9 cellular contexts compared by ENCODE assay signal in genomic region chr3:18127181-18127863, GRCh38.
DNase-seq lines count a peak whose midpoint lies in the region; ATAC-seq and TF ChIP-seq lines count a peak whose summit lies in the region.
"Had no signal": no experiment of that assay in that cellular context is flagged by ENCODE, and none has a peak within 500 bp of the region (broad histone marks: within the 10 kb centered on the region; RNA-seq: fewer than 3 reads in every experiment).

No MANE protein-coding gene starts in this region.

- no peaks in the 10 kb centered on the region for H3K9me3 Mint-ChIP-seq in CD4-positive, alpha-beta T cell
- H3K9me3 Mint-ChIP-seq in activated T-cell treated with anti-CD3 and anti-CD28 coated beads, Interleukin-2, amount 50 U/mL, for 4 hours = no peaks in the 10 kb centered on the region

- no peaks in the 10 kb centered on the region for H3K4me1 ChIP-seq in lower lobe of right lung

- no peaks in the 10 kb centered on the region for H3K9me3 ChIP-seq in CD4-positive, alpha-beta T cell (ENCODE audit: control insufficient read depth, low read length)
- no peaks in the 10 kb centered on the region for H3K9me3 ChIP-seq in lower lobe of right lung

- TF ChIP-seq CTCF in VCaP (conservative IDR thresholded peaks at IDR 0.05) (no peak), lower lobe of right lung (IDR thresholded peaks at IDR 0.05) (no peak)
- TF ChIP-seq CTCF in CD4-positive, alpha-beta T cell (IDR thresholded peaks at IDR 0.05) = no peak

- intact Hi-C loops in CD4-positive, alpha-beta T cell (cut with DNase I, micrococcal nuclease) = no loop called here
- intact Hi-C loops in lower lobe of right lung (cut with DNase I) = no loop called here

- peak; percentile 93 for ATAC-seq in GM18502 (IDR thresholded peaks at IDR 0.05; ENCODE audit: poor library complexity, unreplicated experiment)
- peak; percentile 91 for ATAC-seq in GM21619 (IDR thresholded peaks at IDR 0.05; ENCODE audit: unreplicated experiment)
- ATAC-seq in HG03457 (IDR thresholded peaks at IDR 0.05; ENCODE audit: unreplicated experiment) = peak; percentile 96
- no peak for ATAC-seq in CD4-positive, alpha-beta T cell (ENCODE audit: poor library complexity)
- ATAC-seq in activated T-cell treated with anti-CD3 and anti-CD28 coated beads, Interleukin-2, amount 50 U/mL, for 4 hours = no peak
- no peak for ATAC-seq in lower lobe of right lung

- POLR2A ChIA-PET in CD4-positive, alpha-beta T cell (lab: Charles Lee) = interaction anchor here (1.2 kb wide), 1 partner anchor 9 kb away, joined by 3 read pairs; no protein-coding TSS in a partner anchor

- no peaks in the 10 kb centered on the region for H3K27me3 ChIP-seq in CD4-positive, alpha-beta T cell (ENCODE audit: control insufficient read depth, insufficient read depth, low read length)
- no peaks in the 10 kb centered on the region for H3K27me3 ChIP-seq in lower lobe of right lung (ENCODE audit: low read depth)

- H3K4me3 ChIP-seq in lower lobe of right lung = no peak overlapping the region

- H3K27me3 Mint-ChIP-seq in CD4-positive, alpha-beta T cell = no peaks in the 10 kb centered on the region
- no peaks in the 10 kb centered on the region for H3K27me3 Mint-ChIP-seq in activated T-cell treated with anti-CD3 and anti-CD28 coated beads, Interleukin-2, amount 50 U/mL, for 4 hours (ENCODE audit: low read depth)

- H3K4me1 Mint-ChIP-seq in CD4-positive, alpha-beta T cell (ENCODE audit: low read depth) = no peaks in the 10 kb centered on the region
- H3K4me1 Mint-ChIP-seq in activated T-cell treated with anti-CD3 and anti-CD28 coated beads, Interleukin-2, amount 50 U/mL, for 4 hours (ENCODE audit: low read depth) = no peaks in the 10 kb centered on the region

- H3K27ac ChIP-seq in VCaP (peak overlapping the region; percentile 73), lower lobe of right lung (no peak overlapping the region)
- no peak overlapping the region for H3K27ac ChIP-seq in CD4-positive, alpha-beta T cell (ENCODE audit: low read depth, low read length)

- no peak overlapping the region for H3K4me3 Mint-ChIP-seq in CD4-positive, alpha-beta T cell
- H3K4me3 Mint-ChIP-seq in activated T-cell treated with anti-CD3 and anti-CD28 coated beads, Interleukin-2, amount 50 U/mL, for 4 hours = no peak overlapping the region

- no peak for DNase-seq in CD4-positive, alpha-beta T cell
- DNase-seq in activated T-cell treated with anti-CD3 and anti-CD28 coated beads, Interleukin-2, amount 50 U/mL, for 4 hours = no peak
- DNase-seq in NCI-H1930 (lab: John Stamatoyannopoulos, UW) = no peak
- DNase-seq in lower lobe of right lung = no peak
- DNase-seq: NCI-H2171 treated with DMSO at 0.1 percent for 48 hours had no signal

- no peak overlapping the region for H3K27ac Mint-ChIP-seq in CD4-positive, alpha-beta T cell

- H3K36me3 ChIP-seq in lower lobe of right lung = no peaks in the 10 kb centered on the region

- CTCF ChIA-PET in CD4-positive, alpha-beta T cell (lab: Charles Lee) = no interaction called here

- no peaks in the 10 kb centered on the region for H3K36me3 Mint-ChIP-seq in CD4-positive, alpha-beta T cell (ENCODE audit: low read depth)
- no peaks in the 10 kb centered on the region for H3K36me3 Mint-ChIP-seq in activated T-cell treated with anti-CD3 and anti-CD28 coated beads, Interleukin-2, amount 50 U/mL, for 4 hours (ENCODE audit: insufficient read depth)

Comparison
In these comparisons a context has a peak if more than half of its experiments do, and no peak if none do; other contexts are left out.
1. ATAC-seq: peak in GM18502 (single experiment), GM21619 (single experiment) and HG03457 (single experiment); none in CD4-positive, alpha-beta T cell (single experiment), activated T-cell treated with anti-CD3 and anti-CD28 coated beads, Interleukin-2, amount 50 U/mL, for 4 hours (0 of 2) and lower lobe of right lung (0 of 2).